ENCODE assay signal across 15 cellular contexts in genomic region chr22:38462960-38463784, GRCh38. TPM values are rescaled to one million over a fixed set of nuclear protein-coding genes. Genes with fewer than 3 reads are reported as not detected.
DNase-seq lines count a peak whose midpoint lies in the region; ATAC-seq and TF ChIP-seq lines count a peak whose summit lies in the region.
"Had no signal": no experiment of that assay in that cellular context is flagged by ENCODE, and none has a peak within 500 bp of the region (broad histone marks: within the 10 kb centered on the region; RNA-seq: fewer than 3 reads in every experiment).

No MANE protein-coding gene starts in this region.

- POLR2A ChIA-PET in HCT116 (lab: Charles Lee), result interaction anchor here (1.0 to 1.1 kb wide), 2 partner anchors 10 to 31 kb away, joined by 3 read pairs; no protein-coding TSS in a partner anchor
- POLR2A ChIA-PET in RWPE1 (lab: Yijun Ruan, JAX; ENCODE audit: low non-redundant PET), result no interaction called here

- BruUV-seq in HCT116 (replicated peaks; lab: Mats Ljungman, UMichigan), result no TSS peak

- H3K4me2 ChIP-seq in HCT116 (ENCODE audit: low read length), result 0 out of 2 replicates have a peak overlapping the region, but pooled peaks have one; percentile 12

- H4K20me1 ChIP-seq in HCT116 (ENCODE audit: insufficient read depth), result no peaks in the 10 kb centered on the region

- no peaks in the 10 kb centered on the region for H3K27me3 ChIP-seq in HCT116 (ENCODE audit: insufficient read depth, low read length)
- no peaks in the 10 kb centered on the region for H3K27me3 ChIP-seq in right cardiac atrium (ENCODE audit: control insufficient read depth, insufficient read depth)
- H3K27me3 ChIP-seq: thyroid gland had no signal

- no peaks in the 10 kb centered on the region for H3K9me2 ChIP-seq in HCT116 (ENCODE audit: insufficient read depth)

- no peak for DNase-seq in HCT116 (ENCODE audit: low read depth, low spot score)
- DNase-seq in SHP77 treated with DMSO at 0.1 percent for 48 hours (lab: John Stamatoyannopoulos, UW), result peak; percentile 33
- peak; percentile 69 to 89 (median 79) for DNase-seq in right cardiac atrium
- DNase-seq in omental fat pad (ENCODE audit: low spot score), result no peak
- no peak for DNase-seq in NCI-H2029 (lab: John Stamatoyannopoulos, UW)
- DNase-seq in activated CD4-positive, alpha-beta T cell treated with anti-CD3 and anti-CD28 coated beads, Interleukin-2, amount 50 U/mL, for 1 hour, result no peak
- DNase-seq in RWPE1 (ENCODE audit: low spot score), result no peak
- DNase-seq in stimulated activated CD4-positive, alpha-beta T cell treated with anti-CD3 and anti-CD28 coated beads, Interleukin-2, amount 100 ng/mL, for 24 hours, result no peak
- DNase-seq: activated CD8-positive, alpha-beta memory T cell treated with anti-CD3 and anti-CD28 coated beads, Interleukin-2, amount 50 U/mL, for 48 hours; C1 segment of cervical spinal cord; erythroblast; kidney glomerular epithelial cell; NCI-H1048; T1000 had no signal

- H2AFZ ChIP-seq in HCT116 (ENCODE audit: low read depth, low read length, poor library complexity, severe bottlenecking), result peak overlapping the region; percentile 9

- RAD21 ChIA-PET in HCT116 (lab: Charles Lee; ENCODE audit: low non-redundant PET in 1 of 2, low total read pairs in 2 of 2, uncharacterized antibody in 2 of 2, unreplicated experiment in 2 of 2), result no interaction called here

- H3K36me3 ChIP-seq in HCT116 (ENCODE audit: control insufficient read depth in 1 of 2, insufficient read depth in 2 of 2, low read length in 2 of 2), result no peaks in the 10 kb centered on the region
- H3K36me3 ChIP-seq: thyroid gland had no signal

- H3K79me2 ChIP-seq in HCT116 (ENCODE audit: insufficient read depth, low read length), result no peaks in the 10 kb centered on the region

- no peak for TF ChIP-seq CTCF in HCT116 (IDR thresholded peaks at IDR 0.05 in 2 of 3, conservative IDR thresholded peaks at IDR 0.05 in 1 of 3; ENCODE audit: borderline replicate concordance in 1 of 3, insufficient read depth in 1 of 3, low read depth in 2 of 3, low read length in 2 of 3)
- no peak for TF ChIP-seq CTCF in omental fat pad (IDR thresholded peaks at IDR 0.05)
- no peak for TF ChIP-seq CTCF in RWPE1 (conservative IDR thresholded peaks at IDR 0.05; ENCODE audit: low read depth)

- no peak overlapping the region for H3K9ac ChIP-seq in HCT116 (ENCODE audit: low read length)

- no peak for TF ChIP-seq RAD21 in HCT116 (IDR thresholded peaks at IDR 0.05; ENCODE audit: low read depth)

- no peak for ATAC-seq in HCT116
- peak; percentile 52 to 61 for ATAC-seq in right cardiac atrium
- ATAC-seq in omental fat pad (ENCODE audit: low FRiP score), result peak; percentile 70

- peak; percentile 77 for TF ChIP-seq POLR2A in HCT116 (IDR thresholded peaks at IDR 0.05; ENCODE audit: borderline replicate concordance, extremely low read depth, insufficient read depth, insufficient read length)

- no peak overlapping the region for H3K4me3 ChIP-seq in HCT116 (replicated peaks in 1 of 2; ENCODE audit: low read depth in 1 of 2, low read length in 2 of 2)
- no peak overlapping the region for H3K4me3 ChIP-seq in right cardiac atrium (ENCODE audit: low read length)
- H3K4me3 ChIP-seq: thyroid gland had no signal

- H3K9me3 ChIP-seq in HCT116 (ENCODE audit: control insufficient read depth in 1 of 2, insufficient read depth in 1 of 2, low read depth in 1 of 2, low read length in 2 of 2), result no peaks in the 10 kb centered on the region
- no peaks in the 10 kb centered on the region for H3K9me3 ChIP-seq in right cardiac atrium (ENCODE audit: control insufficient read depth, low read length)
- H3K9me3 ChIP-seq: thyroid gland had no signal

- H3K4me1 ChIP-seq in HCT116 (ENCODE audit: control insufficient read depth in 1 of 2, insufficient read depth in 2 of 2, low read length in 2 of 2) (peaks cover 17 to 39% of the 10 kb centered on the region in 2 experiments), right cardiac atrium (ENCODE audit: control insufficient read depth, insufficient read depth, low read length) (peaks cover 2% of the 10 kb centered on the region)

- CTCF ChIA-PET in HCT116 (lab: Charles Lee), result no interaction called here
- CTCF ChIA-PET in RWPE1 (lab: Yijun Ruan, JAX), result no interaction called here

- WGBS in right cardiac atrium, result 34% methylated on average over 28 of the region's 28 CpGs

- H3K27ac ChIP-seq in HCT116 (ENCODE audit: low read depth, low read length) (no peak overlapping the region), right cardiac atrium (ENCODE audit: low read length) (no peak overlapping the region), RWPE1 (no peak overlapping the region)
- H3K27ac ChIP-seq: thyroid gland had no signal

- intact Hi-C loops in HCT116 (cut with micrococcal nuclease) (no loop called here), right cardiac atrium (cut with DNase I) (loop anchor here in 1 of 4 donors (10.0 kb wide), 1 partner anchor 48 kb away; no protein-coding TSS in a partner anchor)

TF ChIP-seq in HCT116, 20 proteins besides CTCF, POLR2A, EP300 and RAD21:
- no peak for TF ChIP-seq EGR1 (IDR thresholded peaks at IDR 0.05; ENCODE audit: low read depth)
- peak; percentile 62 for TF ChIP-seq TCF7L2 (IDR thresholded peaks at IDR 0.05; ENCODE audit: borderline replicate concordance, extremely low read depth, insufficient read depth, insufficient read length)

RNA-seq across cellular contexts. Expression of gene KDELR3, which starts 4.7 kb away (rescaled TPM):
- total RNA-seq in HCT116 (2021; ENCODE audit: unreplicated experiment) (33.1 TPM), right cardiac atrium (1 to 10 TPM; 5.0 to 8.3 (median 7.4) TPM), omental fat pad (10 to 100 TPM; 10.2 to 30.6 (median 15.1) TPM)
- polyA plus RNA-seq in HCT116 (2012), result 29.9 and 33.2 TPM in 2 replicates
- 7.9 TPM for polyA plus RNA-seq in right cardiac atrium

RNA-seq across cellular contexts. Expression of gene KCNJ4, which starts 8.2 kb away (rescaled TPM):
- total RNA-seq in HCT116 (2021; ENCODE audit: unreplicated experiment), result not detected
- 0.02 and 0.05 TPM in 2 replicates for polyA plus RNA-seq in HCT116 (2012)
- total RNA-seq in right cardiac atrium, result 10 to 100 TPM; 15.7 to 40.5 (median 31.3) TPM
- polyA plus RNA-seq in right cardiac atrium, result 40.4 TPM
- total RNA-seq in omental fat pad, result under 1 TPM in 2 of 4 donors, not detected in 2; 0.28 to 0.84 TPM
- total RNA-seq: thyroid gland had no signal

RNA-seq across cellular contexts. Expression of gene DDX17, which starts 42.9 kb away (rescaled TPM):
- 234 TPM for total RNA-seq in HCT116 (2021; ENCODE audit: unreplicated experiment)
- polyA plus RNA-seq in HCT116 (2012), result 108 and 121 TPM in 2 replicates
- 100 to 1,000 TPM; 216 to 253 (median 238) TPM for total RNA-seq in right cardiac atrium
- polyA plus RNA-seq in right cardiac atrium, result 134 TPM
- 100 to 1,000 TPM; 330 to 572 (median 383) TPM for total RNA-seq in omental fat pad

Comparison
In these comparisons a context has a peak if more than half of its experiments do, and no peak if none do; other contexts are left out.
1. DNase-seq: peak in SHP77 treated with DMSO at 0.1 percent for 48 hours (single experiment) and right cardiac atrium (3 of 3); none in HCT116 (single experiment), omental fat pad (single experiment), NCI-H2029 (single experiment), activated CD4-positive, alpha-beta T cell treated with anti-CD3 and anti-CD28 coated beads, Interleukin-2, amount 50 U/mL, for 1 hour (single experiment), RWPE1 (single experiment) and stimulated activated CD4-positive, alpha-beta T cell treated with anti-CD3 and anti-CD28 coated beads, Interleukin-2, amount 100 ng/mL, for 24 hours (0 of 2).
2. RNA of gene KCNJ4, which starts 8.2 kb away (total RNA-seq): 15.7 to 40.5 TPM in right cardiac atrium; 0.28 to 0.84 TPM in omental fat pad and not detected in HCT116 (single experiment); every median in the first group is over 4 times any median in the second.